In genomic region chr13:46687810-46688209, GRCh38 we compare ENCODE assay signal across 9 cellular contexts.
DNase-seq lines count a peak whose midpoint lies in the region; ATAC-seq and TF ChIP-seq lines count a peak whose summit lies in the region.
"Had no signal": no experiment of that assay in that cellular context is flagged by ENCODE, and none has a peak within 500 bp of the region (broad histone marks: within the 10 kb centered on the region; RNA-seq: fewer than 3 reads in every experiment).

No MANE protein-coding gene starts in this region.

- no peak overlapping the region for H3K4me3 Mint-ChIP-seq in CD4-positive, alpha-beta T cell
- no peak overlapping the region for H3K4me3 Mint-ChIP-seq in CD14-positive monocyte

- POLR2A ChIA-PET in CD4-positive, alpha-beta T cell (lab: Charles Lee) = no interaction called here

- H3K27ac Mint-ChIP-seq in CD4-positive, alpha-beta T cell = no peak overlapping the region
- no peak overlapping the region for H3K27ac Mint-ChIP-seq in CD14-positive monocyte

- TF ChIP-seq CTCF in CD4-positive, alpha-beta T cell (IDR thresholded peaks at IDR 0.05) = no peak
- TF ChIP-seq CTCF in CD14-positive monocyte (IDR thresholded peaks at IDR 0.05) = no peak

- ATAC-seq in CD4-positive, alpha-beta T cell (ENCODE audit: poor library complexity) = peak; percentile 72
- ATAC-seq in GM21423 (IDR thresholded peaks at IDR 0.05; ENCODE audit: unreplicated experiment) (peak; percentile 55), left ventricle myocardium superior (peak; percentile 69), HG03571 (IDR thresholded peaks at IDR 0.05; ENCODE audit: unreplicated experiment) (no peak), GM19035 (IDR thresholded peaks at IDR 0.05; ENCODE audit: unreplicated experiment) (no peak), HG03460 (IDR thresholded peaks at IDR 0.05; ENCODE audit: unreplicated experiment) (no peak)

- H3K4me1 Mint-ChIP-seq in CD4-positive, alpha-beta T cell (ENCODE audit: low read depth) = peaks cover 14% of the 10 kb centered on the region
- H3K4me1 Mint-ChIP-seq in CD14-positive monocyte = peaks cover 14% of the 10 kb centered on the region

- DNase-seq in CD4-positive, alpha-beta T cell = peak in 2 of 10 experiments; percentile 10 to 20
- DNase-seq in RPMI7951 (ENCODE audit: low read depth) (peak; percentile 65), left ventricle myocardium superior (no peak), CD14-positive monocyte (ENCODE audit: low spot score) (no peak)
- DNase-seq: SIG-M5 had no signal

- H3K27me3 ChIP-seq in CD4-positive, alpha-beta T cell (ENCODE audit: control insufficient read depth, insufficient read depth, low read length) = no peaks in the 10 kb centered on the region

- no peaks in the 10 kb centered on the region for H3K27me3 Mint-ChIP-seq in CD4-positive, alpha-beta T cell
- H3K27me3 Mint-ChIP-seq in CD14-positive monocyte (ENCODE audit: low read depth in 3 of 3) = no peaks in the 10 kb centered on the region

- no peaks in the 10 kb centered on the region for H3K9me3 ChIP-seq in CD4-positive, alpha-beta T cell (ENCODE audit: control insufficient read depth, low read length)

- H3K36me3 Mint-ChIP-seq in CD4-positive, alpha-beta T cell (ENCODE audit: low read depth) = peaks cover 42% of the 10 kb centered on the region
- H3K36me3 Mint-ChIP-seq in CD14-positive monocyte = peaks cover 21 to 28% of the 10 kb centered on the region in 2 donors

- H3K9me3 Mint-ChIP-seq in CD4-positive, alpha-beta T cell = no peaks in the 10 kb centered on the region
- no peaks in the 10 kb centered on the region for H3K9me3 Mint-ChIP-seq in CD14-positive monocyte

- intact Hi-C loops in CD4-positive, alpha-beta T cell (cut with DNase I, micrococcal nuclease) = no loop called here
- intact Hi-C loops in left ventricle myocardium superior (cut with micrococcal nuclease) (loop anchor here (10.0 kb wide), 1 partner anchor 133 kb away; the partner anchor contains the start of gene LRCH1), CD14-positive monocyte (cut with micrococcal nuclease) (no loop called here)

- CTCF ChIA-PET in CD4-positive, alpha-beta T cell (lab: Charles Lee) = no interaction called here

- H3K27ac ChIP-seq in CD4-positive, alpha-beta T cell (ENCODE audit: low read depth, low read length) = no peak overlapping the region

Comparison
In these comparisons a context has a peak if more than half of its experiments do, and no peak if none do; other contexts are left out.
1. ATAC-seq: peak in CD4-positive, alpha-beta T cell (single experiment), GM21423 (single experiment) and left ventricle myocardium superior (single experiment); none in HG03571 (single experiment), GM19035 (single experiment) and HG03460 (single experiment).